Comparison of ENCODE assay signal across 10 cellular contexts in genomic region chr2:63059434-63060078, GRCh38. TPM values are rescaled to one million over a fixed set of nuclear protein-coding genes. Genes with fewer than 3 reads are reported as not detected.
DNase-seq lines count a peak whose midpoint lies in the region; ATAC-seq, FAIRE-seq and TF ChIP-seq lines count a peak whose summit lies in the region.
"Had no signal": no experiment of that assay in that cellular context is flagged by ENCODE, and none has a peak within 500 bp of the region (broad histone marks: within the 10 kb centered on the region; RNA-seq: fewer than 3 reads in every experiment).

No MANE protein-coding gene starts in this region.

- no peak overlapping the region for H3K27ac Mint-ChIP-seq in astrocyte (ENCODE audit: unreplicated experiment)
- H3K27ac Mint-ChIP-seq in naive B cell: no peak overlapping the region

- H3K27me3 ChIP-seq in ACC112 (ENCODE audit: insufficient read depth, low read length) (peaks cover 98% of the 10 kb centered on the region), astrocyte (ENCODE audit: insufficient read depth, low read length) (peaks cover 71% of the 10 kb centered on the region)

- DNase-seq in GM10266 (ENCODE audit: extremely low spot score) (peak; percentile 27), astrocyte (ENCODE audit: low read depth) (no peak), naive B cell (peak; percentile 6), NCI-H2029 treated with DMSO at 0.1 percent for 48 hours (lab: John Stamatoyannopoulos, UW) (no peak), SHP77 treated with DMSO at 0.1 percent for 48 hours (lab: John Stamatoyannopoulos, UW) (no peak), NCI-H2107 (lab: John Stamatoyannopoulos, UW) (no peak), AML-193 (lab: John Stamatoyannopoulos, UW) (no peak)
- DNase-seq: NCI-H446 had no signal

- ATAC-seq in naive B cell (ENCODE audit: low read depth in 2 of 2): peak in 1 of 2 donors; percentile 25

- H3K79me2 ChIP-seq in ACC112 (ENCODE audit: control insufficient read depth, insufficient read depth, low read length, unreplicated experiment) (no peaks in the 10 kb centered on the region), astrocyte (ENCODE audit: insufficient read depth, low read length) (peaks cover 17% of the 10 kb centered on the region)

- H4K20me1 ChIP-seq in astrocyte (ENCODE audit: insufficient read depth, low read length): peaks cover 31% of the 10 kb centered on the region

- no peak for FAIRE-seq in astrocyte (lab: Jason Lieb, UNC)
- FAIRE-seq: colon had no signal

- H3K4me3 Mint-ChIP-seq in astrocyte (ENCODE audit: unreplicated experiment) (peak overlapping the region; percentile 65), naive B cell (peak overlapping the region; percentile 35 to 88 (median 62))

- no peaks in the 10 kb centered on the region for H3K4me1 Mint-ChIP-seq in astrocyte (ENCODE audit: low read depth, unreplicated experiment)
- H3K4me1 Mint-ChIP-seq in naive B cell: peaks cover 41 to 47% (median 45%) of the 10 kb centered on the region in 3 donors

- H3K9ac ChIP-seq in astrocyte (ENCODE audit: low read length): no peak overlapping the region

- H3K27me3 Mint-ChIP-seq in astrocyte (ENCODE audit: low read depth, unreplicated experiment) (peaks cover 70% of the 10 kb centered on the region), naive B cell (peaks cover 67 to 75% (median 73%) of the 10 kb centered on the region in 3 donors)

- no peaks in the 10 kb centered on the region for H3K9me3 ChIP-seq in astrocyte (ENCODE audit: insufficient read depth, low read depth, low read length)

- H2AFZ ChIP-seq in ACC112 (ENCODE audit: low read length, unreplicated experiment) (peak overlapping the region; percentile 2), astrocyte (ENCODE audit: low read depth, low read length) (no peak overlapping the region)

- H3K27ac ChIP-seq in ACC112 (ENCODE audit: low read depth, low read length) (no peak overlapping the region), astrocyte (ENCODE audit: low read depth, low read length) (no peak overlapping the region)

- H3K36me3 Mint-ChIP-seq in astrocyte (ENCODE audit: low read depth, unreplicated experiment): peaks cover 1% of the 10 kb centered on the region
- peaks cover 12 to 20% of the 10 kb centered on the region in 2 donors for H3K36me3 Mint-ChIP-seq in naive B cell

- TF ChIP-seq CTCF in GM10266 (IDR thresholded peaks at IDR 0.05; ENCODE audit: control insufficient read depth, insufficient read depth, low read depth, missing control alignments) (no peak), astrocyte (IDR thresholded peaks at IDR 0.05; ENCODE audit: insufficient read depth, low read depth, low read length) (no peak)

- H3K36me3 ChIP-seq in ACC112 (ENCODE audit: insufficient read depth, low read length): no peaks in the 10 kb centered on the region
- no peaks in the 10 kb centered on the region for H3K36me3 ChIP-seq in astrocyte (ENCODE audit: insufficient read depth, low read length)

- H3K9me3 Mint-ChIP-seq in astrocyte (ENCODE audit: unreplicated experiment): peaks cover 14% of the 10 kb centered on the region
- peaks cover 0 to 38% (median 15%) of the 10 kb centered on the region in 7 donors for H3K9me3 Mint-ChIP-seq in naive B cell

- H3K4me3 ChIP-seq in ACC112 (ENCODE audit: low read depth, low read length) (peak overlapping the region; percentile 69), astrocyte (ENCODE audit: insufficient read depth, low read depth, low read length) (no peak overlapping the region)

- H3K4me1 ChIP-seq in ACC112 (ENCODE audit: control insufficient read depth, insufficient read depth, low read length, unreplicated experiment): peaks cover 5% of the 10 kb centered on the region
- H3K4me1 ChIP-seq in astrocyte (ENCODE audit: insufficient read depth, low read length): peaks cover 4% of the 10 kb centered on the region

- no peak overlapping the region for H3K4me2 ChIP-seq in astrocyte (ENCODE audit: low read length)

RNA-seq across cellular contexts. Expression of gene OTX1, which starts 8.9 kb away (rescaled TPM):
- 0.30 TPM in 1 of 2 replicates, not detected in the other for total RNA-seq in astrocyte
- not detected for polyA plus RNA-seq in naive B cell (ENCODE audit: low read depth in 6 of 6)

Comparison
In these comparisons a context has a peak if more than half of its experiments do, and no peak if none do; other contexts are left out.
1. DNase-seq: peak in GM10266 (single experiment) and naive B cell (single experiment); none in astrocyte (single experiment), NCI-H2029 treated with DMSO at 0.1 percent for 48 hours (single experiment), SHP77 treated with DMSO at 0.1 percent for 48 hours (single experiment), NCI-H2107 (single experiment) and AML-193 (0 of 2).